20 cellular contexts compared by ENCODE assay signal in the genomic region with DNA sequence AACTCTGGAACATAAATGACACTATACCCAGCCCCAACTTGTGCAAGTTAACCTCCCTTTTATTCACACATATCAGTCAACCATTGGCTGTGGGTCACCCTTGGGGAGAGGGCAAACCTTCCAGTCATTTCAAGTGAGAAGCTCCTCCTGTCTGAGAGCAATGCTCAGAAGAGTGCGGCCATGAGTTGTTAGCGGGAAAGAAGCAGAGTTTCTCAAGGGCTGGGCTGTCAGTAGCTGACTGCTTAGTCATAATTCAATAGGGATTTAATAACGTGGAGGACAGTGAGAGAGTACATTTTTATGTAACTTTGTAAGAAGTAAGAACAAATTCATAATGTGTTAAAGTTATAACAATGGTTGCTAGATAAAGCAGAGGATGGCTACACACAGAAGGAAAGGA. TPM values are rescaled to one million over a fixed set of nuclear protein-coding genes. Genes with fewer than 3 reads are reported as not detected.
DNase-seq lines count a peak whose midpoint lies in the region; ATAC-seq and TF ChIP-seq lines count a peak whose summit lies in the region.
"Had no signal": no experiment of that assay in that cellular context is flagged by ENCODE, and none has a peak within 500 bp of the region (broad histone marks: within the 10 kb centered on the region; RNA-seq: fewer than 3 reads in every experiment).

No MANE protein-coding gene starts in this region.

- no peaks in the 10 kb centered on the region for H3K27me3 ChIP-seq in esophagus muscularis mucosa
- H3K27me3 ChIP-seq: Peyer's patch had no signal

- no peaks in the 10 kb centered on the region for H3K36me3 ChIP-seq in esophagus muscularis mucosa
- H3K36me3 ChIP-seq: Peyer's patch had no signal

- DNase-seq in EL: peak; percentile 35
- DNase-seq in esophagus muscularis mucosa (ENCODE audit: extremely low spot score): peak; percentile 90
- DNase-seq in skeletal muscle cell (ENCODE audit: low read depth): peak; percentile 18
- no peak for DNase-seq in DMS153 (lab: John Stamatoyannopoulos, UW)
- DNase-seq: ACHN; CD4-positive, alpha-beta memory T cell; DMS79 treated with DMSO at 0.1 percent for 48 hours; GF-D8; MM.1S; NCI-H1105 treated with DMSO at 0.1 percent for 48 hours; NCI-H187 treated with DMSO at 0.1 percent for 48 hours; NCI-H446 treated with DMSO at 0.1 percent for 48 hours; Peyer's patch had no signal

- H3K4me3 ChIP-seq in esophagus muscularis mucosa (no peak overlapping the region), skeletal muscle cell (ENCODE audit: low read depth, low read length) (no peak overlapping the region)
- H3K4me3 ChIP-seq: Peyer's patch had no signal

- no peak for TF ChIP-seq CTCF in esophagus muscularis mucosa (IDR thresholded peaks at IDR 0.05)

- peak; percentile 51 for ATAC-seq in SK-N-SH treated with all-trans-retinoic acid at 6 μM for 48 hours
- no peak for ATAC-seq in GM21423 (IDR thresholded peaks at IDR 0.05; ENCODE audit: unreplicated experiment)
- no peak for ATAC-seq in HG02970 (IDR thresholded peaks at IDR 0.05; ENCODE audit: low FRiP score, unreplicated experiment)
- ATAC-seq: HepG2 had no signal

- no peaks in the 10 kb centered on the region for H3K9me3 ChIP-seq in esophagus muscularis mucosa
- H3K9me3 ChIP-seq: Peyer's patch had no signal

- H3K4me1 ChIP-seq in esophagus muscularis mucosa: peaks cover 0 to 11% (median 0%) of the 10 kb centered on the region in 4 donors
- H3K4me1 ChIP-seq: Peyer's patch had no signal

- intact Hi-C loops in esophagus muscularis mucosa (cut with DNase I): no loop called here

- WGBS in esophagus muscularis mucosa: 61% methylated on average over 3 of the region's 3 CpGs

- no peak for TF ChIP-seq POLR2A in esophagus muscularis mucosa (IDR thresholded peaks at IDR 0.05; ENCODE audit: low read depth)

- H3K27ac ChIP-seq in esophagus muscularis mucosa (replicated peaks in 1 of 4): no peak overlapping the region
- H3K27ac ChIP-seq: KMS-11, Peyer's patch had no signal

- no peak for TF ChIP-seq EP300 in esophagus muscularis mucosa (IDR thresholded peaks at IDR 0.05)

TF ChIP-seq in SK-N-SH treated with all-trans-retinoic acid at 6 μM for 48 hours, 23 proteins besides CTCF, POLR2A, EP300 and RAD21:
- no peak for TF ChIP-seq ARNTL (CRISPR knock-in tag; IDR thresholded peaks at IDR 0.05; ENCODE audit: borderline replicate concordance, low read depth)
- TF ChIP-seq ZNF565 (CRISPR knock-in tag; conservative IDR thresholded peaks at IDR 0.05; ENCODE audit: low read depth): no peak
- TF ChIP-seq, protein P1, sequence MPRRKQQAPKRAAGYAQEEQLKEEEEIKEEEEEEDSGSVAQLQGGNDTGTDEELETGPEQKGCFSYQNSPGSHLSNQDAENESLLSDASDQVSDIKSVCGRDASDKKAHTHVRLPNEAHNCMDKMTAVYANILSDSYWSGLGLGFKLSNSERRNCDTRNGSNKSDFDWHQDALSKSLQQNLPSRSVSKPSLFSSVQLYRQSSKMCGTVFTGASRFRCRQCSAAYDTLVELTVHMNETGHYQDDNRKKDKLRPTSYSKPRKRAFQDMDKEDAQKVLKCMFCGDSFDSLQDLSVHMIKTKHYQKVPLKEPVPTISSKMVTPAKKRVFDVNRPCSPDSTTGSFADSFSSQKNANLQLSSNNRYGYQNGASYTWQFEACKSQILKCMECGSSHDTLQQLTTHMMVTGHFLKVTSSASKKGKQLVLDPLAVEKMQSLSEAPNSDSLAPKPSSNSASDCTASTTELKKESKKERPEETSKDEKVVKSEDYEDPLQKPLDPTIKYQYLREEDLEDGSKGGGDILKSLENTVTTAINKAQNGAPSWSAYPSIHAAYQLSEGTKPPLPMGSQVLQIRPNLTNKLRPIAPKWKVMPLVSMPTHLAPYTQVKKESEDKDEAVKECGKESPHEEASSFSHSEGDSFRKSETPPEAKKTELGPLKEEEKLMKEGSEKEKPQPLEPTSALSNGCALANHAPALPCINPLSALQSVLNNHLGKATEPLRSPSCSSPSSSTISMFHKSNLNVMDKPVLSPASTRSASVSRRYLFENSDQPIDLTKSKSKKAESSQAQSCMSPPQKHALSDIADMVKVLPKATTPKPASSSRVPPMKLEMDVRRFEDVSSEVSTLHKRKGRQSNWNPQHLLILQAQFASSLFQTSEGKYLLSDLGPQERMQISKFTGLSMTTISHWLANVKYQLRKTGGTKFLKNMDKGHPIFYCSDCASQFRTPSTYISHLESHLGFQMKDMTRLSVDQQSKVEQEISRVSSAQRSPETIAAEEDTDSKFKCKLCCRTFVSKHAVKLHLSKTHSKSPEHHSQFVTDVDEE (CRISPR knock-in tag; IDR thresholded peaks at IDR 0.05): no peak
- TF ChIP-seq, protein P2, sequence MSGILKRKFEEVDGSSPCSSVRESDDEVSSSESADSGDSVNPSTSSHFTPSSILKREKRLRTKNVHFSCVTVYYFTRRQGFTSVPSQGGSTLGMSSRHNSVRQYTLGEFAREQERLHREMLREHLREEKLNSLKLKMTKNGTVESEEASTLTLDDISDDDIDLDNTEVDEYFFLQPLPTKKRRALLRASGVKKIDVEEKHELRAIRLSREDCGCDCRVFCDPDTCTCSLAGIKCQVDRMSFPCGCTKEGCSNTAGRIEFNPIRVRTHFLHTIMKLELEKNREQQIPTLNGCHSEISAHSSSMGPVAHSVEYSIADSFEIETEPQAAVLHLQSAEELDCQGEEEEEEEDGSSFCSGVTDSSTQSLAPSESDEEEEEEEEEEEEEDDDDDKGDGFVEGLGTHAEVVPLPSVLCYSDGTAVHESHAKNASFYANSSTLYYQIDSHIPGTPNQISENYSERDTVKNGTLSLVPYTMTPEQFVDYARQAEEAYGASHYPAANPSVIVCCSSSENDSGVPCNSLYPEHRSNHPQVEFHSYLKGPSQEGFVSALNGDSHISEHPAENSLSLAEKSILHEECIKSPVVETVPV (CRISPR knock-in tag; IDR thresholded peaks at IDR 0.05): no peak
- TF ChIP-seq ZFP30 (CRISPR knock-in tag; IDR thresholded peaks at IDR 0.05): no peak
- TF ChIP-seq PPARA (CRISPR knock-in tag; IDR thresholded peaks at IDR 0.05; ENCODE audit: borderline replicate concordance): no peak
- TF ChIP-seq, protein P3, sequence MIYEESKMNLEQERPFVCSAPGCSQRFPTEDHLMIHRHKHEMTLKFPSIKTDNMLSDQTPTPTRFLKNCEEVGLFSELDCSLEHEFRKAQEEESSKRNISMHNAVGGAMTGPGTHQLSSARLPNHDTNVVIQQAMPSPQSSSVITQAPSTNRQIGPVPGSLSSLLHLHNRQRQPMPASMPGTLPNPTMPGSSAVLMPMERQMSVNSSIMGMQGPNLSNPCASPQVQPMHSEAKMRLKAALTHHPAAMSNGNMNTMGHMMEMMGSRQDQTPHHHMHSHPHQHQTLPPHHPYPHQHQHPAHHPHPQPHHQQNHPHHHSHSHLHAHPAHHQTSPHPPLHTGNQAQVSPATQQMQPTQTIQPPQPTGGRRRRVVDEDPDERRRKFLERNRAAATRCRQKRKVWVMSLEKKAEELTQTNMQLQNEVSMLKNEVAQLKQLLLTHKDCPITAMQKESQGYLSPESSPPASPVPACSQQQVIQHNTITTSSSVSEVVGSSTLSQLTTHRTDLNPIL (CRISPR knock-in tag; IDR thresholded peaks at IDR 0.05; ENCODE audit: low read depth): no peak
- TF ChIP-seq TOX (CRISPR knock-in tag; IDR thresholded peaks at IDR 0.05; ENCODE audit: borderline replicate concordance): no peak
- TF ChIP-seq GLIS3 (CRISPR knock-in tag; IDR thresholded peaks at IDR 0.05): no peak
- no peak for TF ChIP-seq BACH2 (CRISPR knock-in tag; IDR thresholded peaks at IDR 0.05; ENCODE audit: borderline replicate concordance)
- TF ChIP-seq TCF4 (CRISPR knock-in tag; IDR thresholded peaks at IDR 0.05; ENCODE audit: borderline replicate concordance): no peak
- no peak for TF ChIP-seq ZFP3 (CRISPR knock-in tag; IDR thresholded peaks at IDR 0.05)
- TF ChIP-seq SNAI2 (CRISPR knock-in tag; IDR thresholded peaks at IDR 0.05): no peak
- no peak for TF ChIP-seq ZNF70 (CRISPR knock-in tag; IDR thresholded peaks at IDR 0.05)
- no peak for TF ChIP-seq ZC3H10 (CRISPR knock-in tag; IDR thresholded peaks at IDR 0.05)
- no peak for TF ChIP-seq ZNF8 (CRISPR knock-in tag; IDR thresholded peaks at IDR 0.05)
- TF ChIP-seq, protein P4, sequence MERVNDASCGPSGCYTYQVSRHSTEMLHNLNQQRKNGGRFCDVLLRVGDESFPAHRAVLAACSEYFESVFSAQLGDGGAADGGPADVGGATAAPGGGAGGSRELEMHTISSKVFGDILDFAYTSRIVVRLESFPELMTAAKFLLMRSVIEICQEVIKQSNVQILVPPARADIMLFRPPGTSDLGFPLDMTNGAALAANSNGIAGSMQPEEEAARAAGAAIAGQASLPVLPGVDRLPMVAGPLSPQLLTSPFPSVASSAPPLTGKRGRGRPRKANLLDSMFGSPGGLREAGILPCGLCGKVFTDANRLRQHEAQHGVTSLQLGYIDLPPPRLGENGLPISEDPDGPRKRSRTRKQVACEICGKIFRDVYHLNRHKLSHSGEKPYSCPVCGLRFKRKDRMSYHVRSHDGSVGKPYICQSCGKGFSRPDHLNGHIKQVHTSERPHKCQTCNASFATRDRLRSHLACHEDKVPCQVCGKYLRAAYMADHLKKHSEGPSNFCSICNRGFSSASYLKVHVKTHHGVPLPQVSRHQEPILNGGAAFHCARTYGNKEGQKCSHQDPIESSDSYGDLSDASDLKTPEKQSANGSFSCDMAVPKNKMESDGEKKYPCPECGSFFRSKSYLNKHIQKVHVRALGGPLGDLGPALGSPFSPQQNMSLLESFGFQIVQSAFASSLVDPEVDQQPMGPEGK (CRISPR knock-in tag; IDR thresholded peaks at IDR 0.05; ENCODE audit: borderline replicate concordance): no peak
- no peak for TF ChIP-seq ESRRG (CRISPR knock-in tag; IDR thresholded peaks at IDR 0.05)
- TF ChIP-seq OSR1 (CRISPR knock-in tag; IDR thresholded peaks at IDR 0.05): no peak
- TF ChIP-seq ISL1 (CRISPR knock-in tag; IDR thresholded peaks at IDR 0.05): no peak

RNA-seq across cellular contexts. Expression of a gene that starts 5.1 kb away (rescaled TPM):
- not detected for total RNA-seq in esophagus muscularis mucosa
- total RNA-seq: B cell; CD4-positive, alpha-beta memory T cell; H4; HepG2; Peyer's patch had no signal

RNA-seq across cellular contexts. Expression of a gene that starts 14.4 kb away (rescaled TPM):
- total RNA-seq in esophagus muscularis mucosa: not detected
- total RNA-seq: B cell; CD4-positive, alpha-beta memory T cell; H4; HepG2; Peyer's patch had no signal

RNA-seq across cellular contexts. Expression of a gene that starts 27.4 kb away (rescaled TPM):
- not detected for total RNA-seq in esophagus muscularis mucosa
- total RNA-seq: B cell; CD4-positive, alpha-beta memory T cell; H4; HepG2; Peyer's patch had no signal

RNA-seq across cellular contexts. Expression of a gene that starts 59.6 kb away (rescaled TPM):
- not detected for total RNA-seq in esophagus muscularis mucosa
- total RNA-seq: B cell; CD4-positive, alpha-beta memory T cell; H4; HepG2; Peyer's patch had no signal
